15 cellular contexts compared by ENCODE assay signal in the genomic region with DNA sequence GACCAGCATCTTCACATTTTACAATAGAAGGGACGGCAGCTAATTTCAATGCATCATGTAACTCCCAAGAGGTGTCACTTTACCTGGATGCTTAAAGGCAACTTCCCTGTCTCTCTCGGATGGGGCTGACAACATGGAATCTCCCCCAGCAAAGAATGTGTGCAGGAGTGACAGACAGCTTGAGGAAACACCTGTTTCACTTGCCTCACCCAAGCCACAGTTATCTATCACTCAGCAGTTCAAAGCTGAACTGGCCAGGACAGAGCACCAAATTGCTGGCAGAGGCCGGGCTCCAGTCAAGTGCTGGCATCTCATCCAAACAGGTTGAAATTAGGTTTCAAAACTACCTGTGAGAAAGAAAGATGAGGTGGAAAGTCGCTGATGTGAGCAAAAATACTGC.
A peak's percentile ranks its signal among the peaks of the same experiment; 100 is the strongest.
DNase-seq lines count a peak whose midpoint lies in the region; ATAC-seq lines count a peak whose summit lies in the region.
"Had no signal": no experiment of that assay in that cellular context is flagged by ENCODE, and none has a peak within 500 bp of the region (broad histone marks: within the 10 kb centered on the region; RNA-seq: fewer than 3 reads in every experiment).

No MANE protein-coding gene starts in this region.

- peaks cover 26% of the 10 kb centered on the region for H3K4me1 ChIP-seq in HUES48 (ENCODE audit: control insufficient read depth, insufficient read depth, low read length)
- H3K4me1 ChIP-seq: BE2C had no signal

- H3K4me3 ChIP-seq in HUES48 (ENCODE audit: low read depth, low read length) = no peak overlapping the region
- H3K4me3 ChIP-seq: SK-N-MC had no signal

- H3K9ac ChIP-seq in HUES48 (ENCODE audit: low read depth, low read length) = no peak overlapping the region

- peak overlapping the region; percentile 13 for H3K27ac ChIP-seq in HUES48 (ENCODE audit: low read depth, low read length)
- H3K27ac ChIP-seq: 22Rv1, SK-N-MC had no signal

- peaks cover 3% of the 10 kb centered on the region; the same call in 1 of the 2 replicates for H3K27me3 ChIP-seq in HUES48 (ENCODE audit: control insufficient read depth, insufficient read depth, low read length)
- H3K27me3 ChIP-seq: BE2C had no signal

- H3K9me3 ChIP-seq in HUES48 (ENCODE audit: control insufficient read depth, insufficient read depth, low read length) = no peaks in the 10 kb centered on the region
- H3K9me3 ChIP-seq: BE2C had no signal

- DNase-seq in DMS53 (lab: John Stamatoyannopoulos, UW) (peak; percentile 48), DMS53 treated with DMSO at 0.1 percent for 48 hours (lab: John Stamatoyannopoulos, UW; ENCODE audit: unreplicated experiment) (no peak), RPMI8226 (peak; percentile 63), myocyte (ENCODE audit: low read depth) (peak; percentile 58), SK-N-DZ (ENCODE audit: low spot score) (no peak)
- DNase-seq: BE2C; CD4-positive, alpha-beta T cell; GDM1; T-cell; T-helper 9 cell had no signal

- ATAC-seq in GM21447 (IDR thresholded peaks at IDR 0.05; ENCODE audit: unreplicated experiment) = no peak
- ATAC-seq in GM18511 (IDR thresholded peaks at IDR 0.05; ENCODE audit: unreplicated experiment) = no peak
- ATAC-seq: T-cell had no signal

- H3K36me3 ChIP-seq in HUES48 (ENCODE audit: control insufficient read depth, insufficient read depth, low read length) = no peaks in the 10 kb centered on the region
- H3K36me3 ChIP-seq: BE2C had no signal

Comparison
In these comparisons a context has a peak if more than half of its experiments do, and no peak if none do; other contexts are left out.
1. DNase-seq: peak in DMS53 (single experiment), RPMI8226 (single experiment) and myocyte (single experiment); none in DMS53 treated with DMSO at 0.1 percent for 48 hours (single experiment) and SK-N-DZ (single experiment).